Comparison of ENCODE assay signal across 16 cellular contexts in the genomic region with DNA sequence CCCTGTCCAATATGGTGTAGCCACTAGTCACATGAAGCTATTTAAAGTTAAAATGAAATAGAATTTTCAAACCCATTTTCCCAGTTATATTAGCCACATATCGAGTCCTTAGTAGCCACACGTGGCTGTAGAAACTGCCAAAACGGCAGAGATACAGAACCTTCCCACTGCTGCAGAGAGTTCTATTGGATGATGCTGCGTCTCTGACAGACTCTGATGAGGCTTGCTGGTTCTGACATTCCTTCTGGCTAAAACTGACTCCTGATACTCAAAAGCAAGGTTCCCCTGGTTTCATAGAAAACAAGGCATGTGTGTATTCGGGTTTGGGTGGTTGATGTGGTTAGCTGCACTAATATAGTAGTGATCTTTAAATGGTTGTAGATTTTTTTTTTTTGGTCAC.
DNase-seq lines count a peak whose midpoint lies in the region; ATAC-seq and TF ChIP-seq lines count a peak whose summit lies in the region.
"Had no signal": no experiment of that assay in that cellular context is flagged by ENCODE, and none has a peak within 500 bp of the region (broad histone marks: within the 10 kb centered on the region; RNA-seq: fewer than 3 reads in every experiment).

No MANE protein-coding gene starts in this region.

- H3K9me2 ChIP-seq in OCI-LY1 (ENCODE audit: low read depth, low read length): no peaks in the 10 kb centered on the region
- H3K9me2 ChIP-seq in PC-9 (ENCODE audit: insufficient read depth): no peaks in the 10 kb centered on the region

- TF ChIP-seq CTCF in OCI-LY1 (IDR thresholded peaks at IDR 0.05; ENCODE audit: low read length): no peak
- TF ChIP-seq CTCF in glutamatergic neuron (IDR thresholded peaks at IDR 0.05; ENCODE audit: partially characterized antibody, unreplicated experiment): no peak
- no peak for TF ChIP-seq CTCF in neutrophil (IDR thresholded peaks at IDR 0.05)
- TF ChIP-seq CTCF in PC-9 (conservative IDR thresholded peaks at IDR 0.05): no peak

- no peaks in the 10 kb centered on the region for H3K79me2 ChIP-seq in OCI-LY1 (ENCODE audit: insufficient read depth, low read length)
- no peaks in the 10 kb centered on the region for H3K79me2 ChIP-seq in PC-9 (ENCODE audit: low read depth)

- peaks cover 6% of the 10 kb centered on the region for H3K9me3 Mint-ChIP-seq in glutamatergic neuron (ENCODE audit: unreplicated experiment)

- H3F3A ChIP-seq in OCI-LY1 (ENCODE audit: insufficient read depth, low read length) (no peaks in the 10 kb centered on the region), PC-9 (ENCODE audit: insufficient read depth, low read depth) (no peaks in the 10 kb centered on the region)

- no peak overlapping the region for H2AFZ ChIP-seq in OCI-LY1 (ENCODE audit: low read length)
- H2AFZ ChIP-seq in PC-9: no peak overlapping the region

- H3K36me3 ChIP-seq in OCI-LY1 (ENCODE audit: insufficient read depth, low read length) (no peaks in the 10 kb centered on the region), neutrophil (peaks cover 39% of the 10 kb centered on the region), PC-9 (ENCODE audit: low read depth) (no peaks in the 10 kb centered on the region)
- H3K36me3 ChIP-seq: transverse colon had no signal

- CTCF ChIA-PET in PC-9 (lab: Charles Lee): no interaction called here

- H3K4me3 ChIP-seq in OCI-LY1 (ENCODE audit: low read depth, low read length, poor library complexity, severe bottlenecking) (no peak overlapping the region), neutrophil (ENCODE audit: low read depth in 1 of 2, low read length in 1 of 2) (no peak overlapping the region), PC-9 (no peak overlapping the region)
- H3K4me3 ChIP-seq: body of pancreas, SK-N-MC, transverse colon had no signal

- no TSS peak for BruUV-seq in PC-9 (replicated peaks; lab: Mats Ljungman, UMichigan)

- intact Hi-C loops in PC-9 (cut with micrococcal nuclease; ENCODE audit: unreplicated experiment): no loop called here

- ATAC-seq in GM21619 (IDR thresholded peaks at IDR 0.05; ENCODE audit: unreplicated experiment) (no peak), HG02759 (IDR thresholded peaks at IDR 0.05; ENCODE audit: unreplicated experiment) (no peak)
- ATAC-seq: body of pancreas had no signal

- H3K36me3 Mint-ChIP-seq in glutamatergic neuron (ENCODE audit: unreplicated experiment): no peaks in the 10 kb centered on the region

- peaks cover 6% of the 10 kb centered on the region for H3K27me3 Mint-ChIP-seq in glutamatergic neuron (ENCODE audit: unreplicated experiment)

- peak overlapping the region; percentile 9; the same call in 1 of the 2 replicates for H3K4me2 ChIP-seq in OCI-LY1 (ENCODE audit: low read length)
- H3K4me2 ChIP-seq in PC-9: no peak overlapping the region

- H3K9me3 ChIP-seq in OCI-LY1 (ENCODE audit: low read length) (no peaks in the 10 kb centered on the region), neutrophil (no peaks in the 10 kb centered on the region), PC-9 (ENCODE audit: insufficient read depth, low read depth) (no peaks in the 10 kb centered on the region)
- H3K9me3 ChIP-seq: body of pancreas, transverse colon had no signal

- peak overlapping the region; percentile 56 for H3K4me3 Mint-ChIP-seq in glutamatergic neuron (ENCODE audit: unreplicated experiment)

- DNase-seq in GM03348 (ENCODE audit: low spot score): peak; percentile 32
- no peak for DNase-seq in glutamatergic neuron
- no peak for DNase-seq in PC-9
- no peak for DNase-seq in NCI-H748 (lab: John Stamatoyannopoulos, UW; ENCODE audit: unreplicated experiment)
- DNase-seq: activated CD8-positive, alpha-beta memory T cell treated with anti-CD3 and anti-CD28 coated beads for 24 hours; activated naive CD4-positive, alpha-beta T cell; body of pancreas; stimulated activated CD4-positive, alpha-beta T cell treated with anti-CD3 and anti-CD28 coated beads, Interleukin-2, amount 100 ng/mL, for 24 hours; stimulated activated CD8-positive, alpha-beta memory T cell treated with anti-CD3 and anti-CD28 coated beads, Interleukin-4, amount 100 ng/mL, for 48 hours; transverse colon had no signal

- no peak overlapping the region for H3K27ac ChIP-seq in OCI-LY1 (ENCODE audit: low read depth, low read length, poor library complexity, severe bottlenecking)
- peak overlapping the region; percentile 32 for H3K27ac ChIP-seq in neutrophil
- no peak overlapping the region for H3K27ac ChIP-seq in PC-9
- H3K27ac ChIP-seq: body of pancreas, C4-2B, SK-N-MC, transverse colon had no signal

- H3K27me3 ChIP-seq in OCI-LY1 (ENCODE audit: insufficient read depth, low read length) (no peaks in the 10 kb centered on the region), neutrophil (no peaks in the 10 kb centered on the region), PC-9 (ENCODE audit: insufficient read depth, low read depth) (peaks cover 34% of the 10 kb centered on the region)
- H3K27me3 ChIP-seq: body of pancreas, transverse colon had no signal

- H3K9ac ChIP-seq in OCI-LY1 (ENCODE audit: low read length): no peak overlapping the region

- H3K4me1 Mint-ChIP-seq in glutamatergic neuron (ENCODE audit: low read depth, unreplicated experiment): peaks cover 60% of the 10 kb centered on the region

- H3K27ac Mint-ChIP-seq in glutamatergic neuron (ENCODE audit: unreplicated experiment): peak overlapping the region; percentile 76

- H4K20me1 ChIP-seq in OCI-LY1 (ENCODE audit: insufficient read depth, low read length) (no peaks in the 10 kb centered on the region), PC-9 (ENCODE audit: insufficient read depth) (no peaks in the 10 kb centered on the region)

- POLR2A ChIA-PET in PC-9 (lab: Charles Lee; ENCODE audit: unreplicated experiment): no interaction called here

- H3K4me1 ChIP-seq in OCI-LY1 (ENCODE audit: insufficient read depth, low read length, severe bottlenecking): peaks cover 15% of the 10 kb centered on the region
- peaks cover 3 to 4% of the 10 kb centered on the region in 2 experiments for H3K4me1 ChIP-seq in neutrophil (ENCODE audit: control insufficient read depth in 1 of 2, insufficient read depth in 1 of 2, low read depth in 1 of 2, low read length in 1 of 2)
- H3K4me1 ChIP-seq in PC-9 (replicated peaks; ENCODE audit: insufficient read depth): no peaks in the 10 kb centered on the region
